8 cellular contexts compared by ENCODE assay signal in the genomic region with DNA sequence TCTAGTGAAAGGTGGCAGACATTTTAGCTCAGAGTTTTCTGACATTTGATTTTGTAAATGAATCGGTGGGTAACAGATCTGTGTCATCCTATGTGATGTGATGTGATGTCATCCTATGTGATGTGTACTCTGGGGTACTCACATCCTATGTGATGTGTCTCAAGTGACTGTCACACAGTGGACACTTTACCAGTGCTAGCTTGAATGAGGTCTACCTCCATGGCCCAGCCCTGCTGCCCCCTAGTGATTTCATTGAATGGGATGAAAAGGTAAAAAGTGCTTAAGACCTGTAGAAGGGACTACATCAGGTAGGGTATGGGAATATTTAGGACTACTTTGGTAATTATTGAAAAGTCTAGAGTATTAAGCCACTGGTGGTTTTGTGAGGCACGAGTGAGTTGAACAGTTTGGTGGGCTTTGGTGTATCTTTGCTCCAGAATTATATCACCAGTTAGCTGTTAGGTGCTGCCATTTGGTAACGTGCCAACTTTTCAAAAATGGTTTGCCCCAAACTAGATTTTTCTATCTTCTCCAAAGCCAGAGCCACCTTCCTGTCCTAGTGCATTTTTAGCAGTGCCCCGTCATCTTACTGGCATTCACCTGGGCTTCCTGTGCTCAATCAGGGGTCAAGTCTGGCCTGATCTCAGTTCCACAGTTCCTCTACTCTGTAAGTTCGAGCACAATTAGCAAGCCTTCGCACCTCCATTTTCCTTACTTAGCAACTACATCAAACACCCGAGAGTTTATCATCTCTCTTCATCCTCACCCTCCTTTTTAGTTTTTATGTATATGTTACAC. TPM values are rescaled to one million over a fixed set of nuclear protein-coding genes. Genes with fewer than 3 reads are reported as not detected.
DNase-seq lines count a peak whose midpoint lies in the region; ATAC-seq and TF ChIP-seq lines count a peak whose summit lies in the region.

No MANE protein-coding gene starts in this region.

- peak overlapping the region; percentile 7; the same call in 1 of the 2 replicates for H2AK5ac ChIP-seq in IMR-90 (ENCODE audit: low read depth, low read length)
- H2AK5ac ChIP-seq in mesendoderm (ENCODE audit: low read length): no peak overlapping the region

- H3K9me3 Mint-ChIP-seq in Caco-2 (ENCODE audit: unreplicated experiment): no peaks in the 10 kb centered on the region
- H3K9me3 Mint-ChIP-seq in activated naive CD8-positive, alpha-beta T cell treated with anti-CD3 and anti-CD28 coated beads for 36 hours: no peaks in the 10 kb centered on the region

- H3K27me3 ChIP-seq in Caco-2 (replicated peaks; ENCODE audit: control insufficient read depth, insufficient read depth, low read length): no peaks in the 10 kb centered on the region
- H3K27me3 ChIP-seq in IMR-90 (ENCODE audit: control insufficient read depth, insufficient read depth, low read length): no peaks in the 10 kb centered on the region
- H3K27me3 ChIP-seq in mesendoderm (ENCODE audit: insufficient read depth, low read length, poor library complexity): no peaks in the 10 kb centered on the region
- H3K27me3 ChIP-seq in sigmoid colon: no peaks in the 10 kb centered on the region

- no peak overlapping the region for H2AK9ac ChIP-seq in IMR-90 (replicated peaks; ENCODE audit: low read depth, low read length, poor library complexity)

- no peak overlapping the region for H3K9ac ChIP-seq in IMR-90 (ENCODE audit: low read depth, low read length)
- peak overlapping the region; percentile 33 for H3K9ac ChIP-seq in mesendoderm (ENCODE audit: low read length)

- H2BK20ac ChIP-seq in IMR-90 (ENCODE audit: low read depth, low read length): no peak overlapping the region

- H3K18ac ChIP-seq in IMR-90 (ENCODE audit: low read depth, low read length) (no peak overlapping the region), mesendoderm (ENCODE audit: low read length) (no peak overlapping the region)

- dilution Hi-C loops in IMR-90 (cut with HindIII; ENCODE audit: low sequenced_read_pairs, unreplicated experiment): no loop called here

- TF ChIP-seq POLR2A in IMR-90 (IDR thresholded peaks at IDR 0.05; ENCODE audit: low read depth, low read length) (no peak), sigmoid colon (IDR thresholded peaks at IDR 0.05) (no peak)

- no peak overlapping the region for H3K56ac ChIP-seq in IMR-90 (ENCODE audit: extremely low read depth, insufficient read depth, low read length)
- peak overlapping the region; percentile 47 for H3K56ac ChIP-seq in mesendoderm (ENCODE audit: low read length)

- peaks cover 39% of the 10 kb centered on the region for H3K4me1 Mint-ChIP-seq in Caco-2 (ENCODE audit: low read depth, unreplicated experiment)
- peaks cover 69% of the 10 kb centered on the region for H3K4me1 Mint-ChIP-seq in activated naive CD8-positive, alpha-beta T cell treated with anti-CD3 and anti-CD28 coated beads for 36 hours

- peaks cover 20% of the 10 kb centered on the region for H3K4me1 ChIP-seq in Caco-2
- peaks cover 31% of the 10 kb centered on the region for H3K4me1 ChIP-seq in IMR-90 (ENCODE audit: control insufficient read depth, insufficient read depth, low read length)
- peaks cover 5% of the 10 kb centered on the region for H3K4me1 ChIP-seq in mesendoderm (ENCODE audit: control insufficient read depth, low read depth, low read length)
- H3K4me1 ChIP-seq in sigmoid colon: peaks cover 0 to 100% (median 92%) of the 10 kb centered on the region in 4 donors

- no peak overlapping the region for H2AFZ ChIP-seq in IMR-90 (replicated peaks; ENCODE audit: low read length, poor library complexity)

- H3K4me2 ChIP-seq in IMR-90 (ENCODE audit: low read depth, low read length) (no peak overlapping the region), mesendoderm (ENCODE audit: low read length) (no peak overlapping the region)

- peaks cover 99% of the 10 kb centered on the region for H3K79me2 ChIP-seq in mesendoderm (ENCODE audit: control insufficient read depth, insufficient read depth, low read length)

- intact Hi-C loops in Caco-2 (cut with micrococcal nuclease; ENCODE audit: unreplicated experiment) (loop anchor here (5.0 kb wide), 2 partner anchors 117 to 132 kb away; no protein-coding TSS in a partner anchor), IMR-90 (cut with micrococcal nuclease) (loop anchor here (5.0 kb wide), 1 partner anchor 117 kb away; no protein-coding TSS in a partner anchor), sigmoid colon (cut with DNase I) (no loop called here)

- POLR2A ChIA-PET in Caco-2 (lab: Charles Lee) (interaction anchor here (0.5 kb wide), 1 partner anchor 101 kb away, joined by 3 read pairs; the partner anchor contains the start of gene LIMK1), IMR-90 (lab: Charles Lee; ENCODE audit: unreplicated experiment) (no interaction called here)

- H2BK5ac ChIP-seq in IMR-90 (ENCODE audit: low read depth, low read length, poor library complexity, severe bottlenecking) (no peak overlapping the region), mesendoderm (ENCODE audit: low read length) (no peak overlapping the region)

- DNase-seq in Caco-2 (peak in 1 of 2 experiments; percentile 59), IMR-90 (no peak), mesendoderm (peak; percentile 70), HCEC 1CT (no peak), NCI-H1048 (lab: John Stamatoyannopoulos, UW) (no peak), NCI-H128 (lab: John Stamatoyannopoulos, UW; ENCODE audit: unreplicated experiment) (no peak), sigmoid colon (no peak)
- no peak for DNase-seq in activated naive CD8-positive, alpha-beta T cell treated with anti-CD3 and anti-CD28 coated beads for 36 hours

- H2BK15ac ChIP-seq in IMR-90 (ENCODE audit: low read depth, low read length) (peak overlapping the region; percentile 20; the same call in 1 of the 3 replicates), mesendoderm (replicated peaks; ENCODE audit: low read depth) (no peak overlapping the region)

- ATAC-seq in IMR-90 (ENCODE audit: low read depth): no peak

- BruUV-seq in Caco-2 (replicated peaks; lab: Mats Ljungman, UMichigan): no TSS peak
- BruUV-seq in IMR-90 (replicated peaks; lab: Mats Ljungman, UMichigan): no TSS peak

- TF ChIP-seq CTCF in Caco-2 (IDR thresholded peaks at IDR 0.05; ENCODE audit: insufficient read depth in 1 of 2, low read depth in 1 of 2, low read length in 1 of 2, severe bottlenecking in 1 of 2, unreplicated experiment in 1 of 2) (peak; percentile 34 to 55), IMR-90 (conservative IDR thresholded peaks at IDR 0.05; ENCODE audit: low read depth, low read length) (0 out of 2 replicates have a peak, but pooled peaks have one; percentile 16), sigmoid colon (IDR thresholded peaks at IDR 0.05) (no peak)

- H3K23ac ChIP-seq in IMR-90 (ENCODE audit: low read depth, low read length): 0 out of 2 replicates have a peak overlapping the region, but pooled peaks have one; percentile 29
- H3K23ac ChIP-seq in mesendoderm (ENCODE audit: low read length): no peak overlapping the region

- H4K91ac ChIP-seq in IMR-90 (ENCODE audit: insufficient read depth, low read depth, low read length): no peak overlapping the region

- H3K9me3 ChIP-seq in Caco-2: no peaks in the 10 kb centered on the region
- H3K9me3 ChIP-seq in IMR-90 (ENCODE audit: control insufficient read depth, insufficient read depth, low read length): no peaks in the 10 kb centered on the region
- H3K9me3 ChIP-seq in sigmoid colon: no peaks in the 10 kb centered on the region

- H3K79me1 ChIP-seq in IMR-90 (ENCODE audit: low read depth in 1 of 2, low read length in 2 of 2) (peaks cover 3 to 59% of the 10 kb centered on the region in 2 experiments), mesendoderm (ENCODE audit: low read length) (peaks cover 12% of the 10 kb centered on the region)

- H3K36me3 ChIP-seq in Caco-2 (ENCODE audit: control insufficient read depth, insufficient read depth, low read length) (0 out of 2 replicates have a peak, but pooled peaks cover 2% of the 10 kb centered on the region), IMR-90 (ENCODE audit: control insufficient read depth, insufficient read depth, low read length) (peaks cover 24% of the 10 kb centered on the region), mesendoderm (ENCODE audit: control insufficient read depth, insufficient read depth, low read length) (peaks cover 8% of the 10 kb centered on the region), sigmoid colon (peaks cover 0 to 16% (median 6%) of the 10 kb centered on the region in 4 donors)

- CTCF ChIA-PET in Caco-2 (lab: Charles Lee) (interaction anchor here (0.5 to 2.6 kb wide), 12 partner anchors 8 to 724 kb away, joined by 3 to 16 read pairs (median 4); partner anchors contain the start of genes EIF4H and LIMK1), IMR-90 (lab: Yijun Ruan, JAX) (no interaction called here)

- H3K27ac ChIP-seq in IMR-90 (ENCODE audit: insufficient read depth, low read length) (no peak overlapping the region), mesendoderm (ENCODE audit: low read depth, low read length) (no peak overlapping the region), sigmoid colon (peak overlapping the region in 2 of 4 donors; percentile 71 to 76)

- in situ Hi-C loops in IMR-90 (cut with MboI; ENCODE audit: low sequenced_read_pairs): no loop called here

- H3K14ac ChIP-seq in IMR-90 (replicated peaks; ENCODE audit: low read depth, low read length): no peak overlapping the region; the same call in 1 of the 2 replicates

- no peak overlapping the region for H3K27ac Mint-ChIP-seq in Caco-2 (ENCODE audit: unreplicated experiment)
- peak overlapping the region; percentile 68 for H3K27ac Mint-ChIP-seq in activated naive CD8-positive, alpha-beta T cell treated with anti-CD3 and anti-CD28 coated beads for 36 hours

- no peak for TF ChIP-seq EP300 in sigmoid colon (IDR thresholded peaks at IDR 0.05)

- peaks cover 95% of the 10 kb centered on the region for H3K36me3 Mint-ChIP-seq in Caco-2 (ENCODE audit: insufficient read depth, unreplicated experiment)
- peaks cover 51% of the 10 kb centered on the region for H3K36me3 Mint-ChIP-seq in activated naive CD8-positive, alpha-beta T cell treated with anti-CD3 and anti-CD28 coated beads for 36 hours

- H3K4ac ChIP-seq in IMR-90 (ENCODE audit: low read depth, low read length) (no peak overlapping the region), mesendoderm (ENCODE audit: low read depth, low read length) (no peak overlapping the region)

- H4K5ac ChIP-seq in IMR-90 (ENCODE audit: low read depth, low read length) (no peak overlapping the region), mesendoderm (ENCODE audit: low read length) (no peak overlapping the region)

- TF ChIP-seq RAD21 in IMR-90 (IDR thresholded peaks at IDR 0.05; ENCODE audit: low read length): no peak

- H3K9me1 ChIP-seq in IMR-90 (ENCODE audit: insufficient read depth, low read length): peaks cover 32% of the 10 kb centered on the region

- no peak overlapping the region for H3K4me3 Mint-ChIP-seq in Caco-2 (ENCODE audit: unreplicated experiment)
- no peak overlapping the region for H3K4me3 Mint-ChIP-seq in activated naive CD8-positive, alpha-beta T cell treated with anti-CD3 and anti-CD28 coated beads for 36 hours

- H3K4me3 ChIP-seq in Caco-2 (ENCODE audit: low read depth, low read length) (no peak overlapping the region), IMR-90 (ENCODE audit: insufficient read depth, low read depth, low read length) (no peak overlapping the region), mesendoderm (ENCODE audit: low read length) (no peak overlapping the region), sigmoid colon (no peak overlapping the region)

- WGBS in IMR-90 (ENCODE audit: extremely low coverage in 2 of 2, insufficient read length in 1 of 2), 2 experiments: 96% methylated on average over 2 of the region's 7 CpGs; no CpG with 5 or more reads in 1 of the 2 experiments
- no CpG with 5 or more reads among the region's 7 CpGs for WGBS in mesendoderm (ENCODE audit: extremely low coverage, insufficient coverage, low lambda C conversion rate)
- 62 to 68% methylated on average over 7 of the region's 7 CpGs for WGBS in sigmoid colon, 2 donors

- H4K8ac ChIP-seq in IMR-90 (ENCODE audit: low read depth in 2 of 2, low read length in 2 of 2) (peak overlapping the region in 1 of 2 experiments; percentile 37; a peak in 1 of 4 replicates), mesendoderm (ENCODE audit: low read depth, low read length) (no peak overlapping the region)

- H2BK120ac ChIP-seq in IMR-90 (ENCODE audit: low read depth, low read length) (no peak overlapping the region), mesendoderm (ENCODE audit: low read depth, low read length) (no peak overlapping the region)

- H4K20me1 ChIP-seq in IMR-90 (ENCODE audit: insufficient read depth, low read length): peaks cover 100% of the 10 kb centered on the region

- H3K27me3 Mint-ChIP-seq in Caco-2 (ENCODE audit: insufficient read depth, unreplicated experiment): no peaks in the 10 kb centered on the region
- H3K27me3 Mint-ChIP-seq in activated naive CD8-positive, alpha-beta T cell treated with anti-CD3 and anti-CD28 coated beads for 36 hours: no peaks in the 10 kb centered on the region

RNA-seq across cellular contexts. Expression of gene EIF4H, which starts 9.7 kb away (rescaled TPM):
- total RNA-seq in Caco-2 (2022) (370 TPM in 2 replicates), IMR-90 (2012; rRNA removed) (241 and 269 TPM in 2 replicates), sigmoid colon (100 to 1,000 TPM; 201 to 274 (median 228) TPM)
- polyA plus RNA-seq in IMR-90 (2012; rRNA removed) (292 and 321 TPM in 2 replicates), sigmoid colon (100 to 1,000 TPM; 196 to 258 (median 224) TPM)
- polyA plus RNA-seq in IMR-90 (2012; cell fraction: cytosol; rRNA removed): 244 and 296 TPM in 2 replicates
- 160 and 211 TPM in 2 replicates for polyA plus RNA-seq in IMR-90 (2012; cell fraction: nucleus; rRNA removed; ENCODE audit: low replicate concordance)
- total RNA-seq in activated naive CD8-positive, alpha-beta T cell treated with anti-CD3 and anti-CD28 coated beads for 36 hours: 100 to 1,000 TPM; 423 to 428 TPM
- polyA plus RNA-seq in mesendoderm (2013, experiment 1 of 2): 274 TPM
- 271 TPM for polyA plus RNA-seq in mesendoderm (2013, experiment 2 of 2)

RNA-seq across cellular contexts. Expression of gene LAT2, which starts 26.0 kb away (rescaled TPM):
- 1.2 and 1.3 TPM in 2 replicates for total RNA-seq in Caco-2 (2022)
- total RNA-seq in IMR-90 (2012; rRNA removed): under 0.01 and 0.36 TPM in 2 replicates
- polyA plus RNA-seq in IMR-90 (2012; rRNA removed): 0.50 and 0.77 TPM in 2 replicates
- 0.41 and 0.60 TPM in 2 replicates for polyA plus RNA-seq in IMR-90 (2012; cell fraction: cytosol; rRNA removed)
- 3.3 and 4.1 TPM in 2 replicates for polyA plus RNA-seq in IMR-90 (2012; cell fraction: nucleus; rRNA removed; ENCODE audit: low replicate concordance)
- total RNA-seq in activated naive CD8-positive, alpha-beta T cell treated with anti-CD3 and anti-CD28 coated beads for 36 hours: 1 to 10 TPM; 2.6 to 3.2 TPM
- 0.42 TPM for polyA plus RNA-seq in mesendoderm (2013, experiment 1 of 2)
- polyA plus RNA-seq in mesendoderm (2013, experiment 2 of 2): 0.41 TPM
- 10 to 100 TPM in 1 of 4 donors, 1 to 10 TPM in 3; 2.5 to 13.0 (median 4.4) TPM for total RNA-seq in sigmoid colon
- polyA plus RNA-seq in sigmoid colon: 10 to 100 TPM in 2 of 3 donors, 1 to 10 TPM in 1; 4.8 to 31.1 (median 16.2) TPM

Comparison
In these comparisons a context has a peak if more than half of its experiments do, and no peak if none do; other contexts are left out.
1. CTCF ChIP-seq: peak in Caco-2 (2 of 2) and IMR-90 (single experiment); none in sigmoid colon (0 of 4).